In the genomic region with DNA sequence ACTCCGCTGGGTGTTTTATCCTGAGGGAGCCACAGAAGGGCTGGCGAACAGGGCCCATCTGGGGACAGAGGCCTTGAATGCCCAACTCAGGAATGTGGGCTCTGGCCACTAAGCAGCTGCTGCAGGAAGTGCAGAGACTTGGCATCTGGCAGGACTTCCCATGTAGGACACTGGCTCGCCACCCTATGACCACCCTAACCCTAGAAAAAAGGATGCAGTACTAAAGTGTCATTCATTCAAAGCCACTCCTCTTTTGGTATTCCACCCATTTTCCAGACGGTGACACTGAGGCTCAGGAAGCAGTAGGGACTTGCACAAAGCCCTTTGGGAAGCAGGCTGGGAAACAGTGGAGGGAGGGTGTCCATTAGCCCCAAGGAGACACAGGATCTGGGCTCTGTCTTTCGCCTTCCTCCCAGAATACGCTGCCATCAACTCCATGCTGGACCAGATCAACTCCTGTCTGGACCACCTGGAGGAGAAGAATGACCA, we compare ENCODE assay signal across 2 cellular contexts.
TF ChIP-seq lines count a peak whose summit lies in the region.

No MANE protein-coding gene starts in this region.

TF ChIP-seq in HEK293, 187 proteins besides CTCF, POLR2A, EP300 and RAD21:
- TF ChIP-seq ZNF426 (tag by site-specific recombination; IDR thresholded peaks at IDR 0.05) (no peak), GLI4 (tag by site-specific recombination; IDR thresholded peaks at IDR 0.05) (0 out of 2 replicates have a peak, but pooled peaks have one; percentile 69), ZNF510 (tag by site-specific recombination; IDR thresholded peaks at IDR 0.05; ENCODE audit: insufficient replicate concordance) (no peak), ZNF221 (tag by site-specific recombination; IDR thresholded peaks at IDR 0.05; ENCODE audit: borderline replicate concordance) (no peak)

TF ChIP-seq in GM12878, 131 proteins besides CTCF, POLR2A, EP300 and RAD21:
- TF ChIP-seq STAT3 (IDR thresholded peaks at IDR 0.05; ENCODE audit: low read depth, low read length) = no peak
- no peak for TF ChIP-seq RB1 (IDR thresholded peaks at IDR 0.05; ENCODE audit: borderline replicate concordance)
- no peak for TF ChIP-seq MYC (IDR thresholded peaks at IDR 0.05; ENCODE audit: insufficient read depth, insufficient read length, insufficient replicate concordance, low read length, severe bottlenecking)
- TF ChIP-seq SMARCA5 (IDR thresholded peaks at IDR 0.05) = no peak
- TF ChIP-seq POLR2AphosphoS2 (IDR thresholded peaks at IDR 0.05; ENCODE audit: low read depth, low read length) = no peak
- TF ChIP-seq SUZ12 (IDR thresholded peaks at IDR 0.05; ENCODE audit: unreplicated experiment) = no peak
- TF ChIP-seq, protein P1, sequence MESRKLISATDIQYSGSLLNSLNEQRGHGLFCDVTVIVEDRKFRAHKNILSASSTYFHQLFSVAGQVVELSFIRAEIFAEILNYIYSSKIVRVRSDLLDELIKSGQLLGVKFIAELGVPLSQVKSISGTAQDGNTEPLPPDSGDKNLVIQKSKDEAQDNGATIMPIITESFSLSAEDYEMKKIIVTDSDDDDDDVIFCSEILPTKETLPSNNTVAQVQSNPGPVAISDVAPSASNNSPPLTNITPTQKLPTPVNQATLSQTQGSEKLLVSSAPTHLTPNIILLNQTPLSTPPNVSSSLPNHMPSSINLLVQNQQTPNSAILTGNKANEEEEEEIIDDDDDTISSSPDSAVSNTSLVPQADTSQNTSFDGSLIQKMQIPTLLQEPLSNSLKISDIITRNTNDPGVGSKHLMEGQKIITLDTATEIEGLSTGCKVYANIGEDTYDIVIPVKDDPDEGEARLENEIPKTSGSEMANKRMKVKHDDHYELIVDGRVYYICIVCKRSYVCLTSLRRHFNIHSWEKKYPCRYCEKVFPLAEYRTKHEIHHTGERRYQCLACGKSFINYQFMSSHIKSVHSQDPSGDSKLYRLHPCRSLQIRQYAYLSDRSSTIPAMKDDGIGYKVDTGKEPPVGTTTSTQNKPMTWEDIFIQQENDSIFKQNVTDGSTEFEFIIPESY (IDR thresholded peaks at IDR 0.05) = no peak
- no peak for TF ChIP-seq TCF7 (IDR thresholded peaks at IDR 0.05; ENCODE audit: borderline replicate concordance)
- no peak for TF ChIP-seq FOXM1 (IDR thresholded peaks at IDR 0.05; ENCODE audit: low read depth, low read length)
- no peak for TF ChIP-seq NR2F1 (conservative IDR thresholded peaks at IDR 0.05)
- TF ChIP-seq ZBED1 (IDR thresholded peaks at IDR 0.05; ENCODE audit: borderline replicate concordance) = no peak
- TF ChIP-seq, protein P2, sequence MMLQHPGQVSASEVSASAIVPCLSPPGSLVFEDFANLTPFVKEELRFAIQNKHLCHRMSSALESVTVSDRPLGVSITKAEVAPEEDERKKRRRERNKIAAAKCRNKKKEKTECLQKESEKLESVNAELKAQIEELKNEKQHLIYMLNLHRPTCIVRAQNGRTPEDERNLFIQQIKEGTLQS (IDR thresholded peaks at IDR 0.05; ENCODE audit: borderline replicate concordance, extremely low read depth, low read depth, low read length) = no peak
- no peak for TF ChIP-seq WRNIP1 (IDR thresholded peaks at IDR 0.05; ENCODE audit: borderline replicate concordance, low read depth, low read length)
- TF ChIP-seq KLF5 (IDR thresholded peaks at IDR 0.05; ENCODE audit: partially characterized antibody) = no peak
- TF ChIP-seq SIN3A (IDR thresholded peaks at IDR 0.05; ENCODE audit: low read depth, low read length) = no peak
- TF ChIP-seq CREB1 (IDR thresholded peaks at IDR 0.05; ENCODE audit: low read depth) = no peak
- TF ChIP-seq SREBF1 (IDR thresholded peaks at IDR 0.05; ENCODE audit: low read length) = no peak
- TF ChIP-seq KDM1A (IDR thresholded peaks at IDR 0.05; ENCODE audit: borderline replicate concordance) = no peak
- TF ChIP-seq ZZZ3 (IDR thresholded peaks at IDR 0.05; ENCODE audit: control insufficient read depth, insufficient read length, low read depth) = no peak
